11 cellular contexts compared by ENCODE assay signal in genomic region chrX:139759637-139760036, GRCh38. TPM values are rescaled to one million over a fixed set of nuclear protein-coding genes. Genes with fewer than 3 reads are reported as not detected.
DNase-seq lines count a peak whose midpoint lies in the region; ATAC-seq and TF ChIP-seq lines count a peak whose summit lies in the region.
"Had no signal": no experiment of that assay in that cellular context is flagged by ENCODE, and none has a peak within 500 bp of the region (broad histone marks: within the 10 kb centered on the region; RNA-seq: fewer than 3 reads in every experiment).

No MANE protein-coding gene starts in this region.

- CTCF ChIA-PET in AG04450 (lab: Charles Lee), result interaction anchor here (0.7 to 1.0 kb wide), 4 partner anchors 8 to 18 kb away, joined by 3 to 6 read pairs (median 4); no protein-coding TSS in a partner anchor
- CTCF ChIA-PET in activated CD4-positive, alpha-beta memory T cell treated with anti-CD3 and anti-CD28 coated beads, Interleukin-2, amount 10 ng/mL, durations not matched to agents 7 days and 5 days (lab: Charles Lee), result no interaction called here

- 68% methylated on average over 4 of the region's 4 CpGs for WGBS in hepatocyte (ENCODE audit: low lambda C conversion rate, missing lambda C conversion rate)

- no peaks in the 10 kb centered on the region for H3K4me1 Mint-ChIP-seq in activated CD4-positive, alpha-beta memory T cell treated with anti-CD3 and anti-CD28 coated beads, Interleukin-2, amount 10 ng/mL, durations not matched to agents 7 days and 5 days
- H3K4me1 Mint-ChIP-seq: naive thymus-derived CD8-positive, alpha-beta T cell had no signal

- no peak for ATAC-seq in HG03108 (IDR thresholded peaks at IDR 0.05; ENCODE audit: unreplicated experiment)
- ATAC-seq: naive thymus-derived CD8-positive, alpha-beta T cell had no signal

- H3K9me3 ChIP-seq in AG04450 (ENCODE audit: control insufficient read depth, insufficient read depth, low read length) (no peaks in the 10 kb centered on the region), hepatocyte (ENCODE audit: low read depth) (no peaks in the 10 kb centered on the region)
- H3K9me3 ChIP-seq: thyroid gland had no signal

- H3K4me3 ChIP-seq in AG04450 (ENCODE audit: low read depth, low read length) (no peak overlapping the region), hepatocyte (no peak overlapping the region)
- H3K4me3 ChIP-seq: thyroid gland had no signal

- peaks cover 5% of the 10 kb centered on the region for H3K9me3 Mint-ChIP-seq in activated CD4-positive, alpha-beta memory T cell treated with anti-CD3 and anti-CD28 coated beads, Interleukin-2, amount 10 ng/mL, durations not matched to agents 7 days and 5 days

- DNase-seq in AG04450 (ENCODE audit: low read depth, low spot score), result no peak
- DNase-seq in GM13977 (ENCODE audit: low spot score), result no peak
- peak; percentile 45 for DNase-seq in SK-MEL-5 (ENCODE audit: low read depth, low spot score)
- DNase-seq in hepatocyte (ENCODE audit: low spot score), result peak; percentile 7
- no peak for DNase-seq in cerebellar nuclear complex (lab: John Stamatoyannopoulos, UW)
- DNase-seq in activated CD4-positive, alpha-beta memory T cell treated with anti-CD3 and anti-CD28 coated beads, Interleukin-2, amount 10 ng/mL, durations not matched to agents 7 days and 5 days, result no peak
- no peak for DNase-seq in globus pallidus (ENCODE audit: low spot score)
- DNase-seq: naive thymus-derived CD8-positive, alpha-beta T cell; NCI-H1930; thyroid gland had no signal

- H3K4me3 Mint-ChIP-seq in activated CD4-positive, alpha-beta memory T cell treated with anti-CD3 and anti-CD28 coated beads, Interleukin-2, amount 10 ng/mL, durations not matched to agents 7 days and 5 days, result no peak overlapping the region
- H3K4me3 Mint-ChIP-seq: naive thymus-derived CD8-positive, alpha-beta T cell had no signal

- POLR2A ChIA-PET in AG04450 (lab: Yijun Ruan, JAX), result no interaction called here
- POLR2A ChIA-PET in activated CD4-positive, alpha-beta memory T cell treated with anti-CD3 and anti-CD28 coated beads, Interleukin-2, amount 10 ng/mL, durations not matched to agents 7 days and 5 days (lab: Charles Lee), result no interaction called here

- H3K27ac ChIP-seq in AG04450 (ENCODE audit: low read depth, low read length), result no peak overlapping the region
- H3K27ac ChIP-seq in hepatocyte, result no peak overlapping the region
- H3K27ac ChIP-seq: thyroid gland had no signal

- in situ Hi-C loops in GM13977 (cut with MboI; ENCODE audit: low pct_unique_long_range_greater_than_20kb, low sequenced_read_pairs, unreplicated experiment), result no loop called here
- in situ Hi-C loops in SK-MEL-5 (cut with HindIII; ENCODE audit: low pct_unique_long_range_greater_than_20kb, low sequenced_read_pairs), result no loop called here

- no peaks in the 10 kb centered on the region for H3K79me2 ChIP-seq in hepatocyte

- H3K27ac Mint-ChIP-seq in activated CD4-positive, alpha-beta memory T cell treated with anti-CD3 and anti-CD28 coated beads, Interleukin-2, amount 10 ng/mL, durations not matched to agents 7 days and 5 days, result no peak overlapping the region
- H3K27ac Mint-ChIP-seq: naive thymus-derived CD8-positive, alpha-beta T cell had no signal

- no peaks in the 10 kb centered on the region for H3K27me3 ChIP-seq in AG04450 (ENCODE audit: control insufficient read depth, insufficient read depth, low read length)
- H3K27me3 ChIP-seq in hepatocyte, result no peaks in the 10 kb centered on the region
- H3K27me3 ChIP-seq: thyroid gland had no signal

- H3K27me3 Mint-ChIP-seq in activated CD4-positive, alpha-beta memory T cell treated with anti-CD3 and anti-CD28 coated beads, Interleukin-2, amount 10 ng/mL, durations not matched to agents 7 days and 5 days, result no peaks in the 10 kb centered on the region
- H3K27me3 Mint-ChIP-seq: naive thymus-derived CD8-positive, alpha-beta T cell had no signal

- H3K4me1 ChIP-seq in hepatocyte (ENCODE audit: insufficient read depth), result no peaks in the 10 kb centered on the region
- H3K4me1 ChIP-seq: thyroid gland had no signal

- no peaks in the 10 kb centered on the region for H4K20me1 ChIP-seq in hepatocyte (ENCODE audit: insufficient read depth, poor library complexity, severe bottlenecking)

- H3K36me3 ChIP-seq in hepatocyte (replicated peaks; ENCODE audit: insufficient read depth, low read depth), result no peaks in the 10 kb centered on the region
- H3K36me3 ChIP-seq: thyroid gland had no signal

- TF ChIP-seq CTCF in AG04450 (IDR thresholded peaks at IDR 0.05; ENCODE audit: low read depth, low read length) (peak; percentile 57), GM13977 (IDR thresholded peaks at IDR 0.05; ENCODE audit: extremely low read depth, insufficient read depth, missing control alignments) (peak; percentile 40), hepatocyte (IDR thresholded peaks at IDR 0.05; ENCODE audit: poor library complexity) (peak; percentile 35)

- no peak overlapping the region for H2AFZ ChIP-seq in hepatocyte

- no peak overlapping the region for H3K4me2 ChIP-seq in hepatocyte

- no peaks in the 10 kb centered on the region for H3K9me2 ChIP-seq in hepatocyte (replicated peaks; ENCODE audit: insufficient read depth)

- H3K36me3 Mint-ChIP-seq in activated CD4-positive, alpha-beta memory T cell treated with anti-CD3 and anti-CD28 coated beads, Interleukin-2, amount 10 ng/mL, durations not matched to agents 7 days and 5 days (ENCODE audit: low read depth), result peaks cover 9% of the 10 kb centered on the region

RNA-seq across cellular contexts. Expression of gene MCF2, which starts 51.7 kb away (rescaled TPM):
- polyA plus RNA-seq in AG04450 (2011; rRNA removed), result 0.05 and 0.09 TPM in 2 replicates
- polyA minus RNA-seq in AG04450 (2011; rRNA and poly(A)+ RNA removed), result 0.09 TPM in 1 of 2 replicates, not detected in the other
- total RNA-seq in SK-MEL-5 (2014; rRNA removed; shearing (Covaris generic)), result 1.7 TPM in 2 replicates
- 0.22 and 0.35 TPM in 2 replicates for polyA plus RNA-seq in SK-MEL-5 (2015; cell fraction: cytosol; rRNA removed)
- 2.1 and 5.2 TPM in 2 replicates for polyA plus RNA-seq in SK-MEL-5 (2015; cell fraction: nucleus; rRNA removed)
- total RNA-seq in hepatocyte, result 0.13 TPM in 1 of 2 replicates, not detected in the other
- not detected in 2 replicates for polyA plus RNA-seq in hepatocyte
- under 1 TPM; 0.25 to 0.40 TPM for total RNA-seq in activated CD4-positive, alpha-beta memory T cell treated with anti-CD3 and anti-CD28 coated beads, Interleukin-2, amount 10 ng/mL, durations not matched to agents 7 days and 5 days

Comparison
In these comparisons a context has a peak if more than half of its experiments do, and no peak if none do; other contexts are left out.
1. DNase-seq: peak in SK-MEL-5 (single experiment) and hepatocyte (single experiment); none in AG04450 (single experiment), GM13977 (single experiment), cerebellar nuclear complex (0 of 2), activated CD4-positive, alpha-beta memory T cell treated with anti-CD3 and anti-CD28 coated beads, Interleukin-2, amount 10 ng/mL, durations not matched to agents 7 days and 5 days (single experiment) and globus pallidus (single experiment).
2. Peak in every context shown above with its lines, with median percentiles within 50 percentile points of each other: CTCF ChIP-seq.